23 cellular contexts compared by ENCODE assay signal in genomic region chr19:16871870-16872269, GRCh38. TPM values are rescaled to one million over a fixed set of nuclear protein-coding genes. Genes with fewer than 3 reads are reported as not detected.
A peak's percentile ranks its signal among the peaks of the same experiment; 100 is the strongest.
DNase-seq lines count a peak whose midpoint lies in the region; ATAC-seq, FAIRE-seq and TF ChIP-seq lines count a peak whose summit lies in the region.
"Had no signal": no experiment of that assay in that cellular context is flagged by ENCODE, and none has a peak within 500 bp of the region (broad histone marks: within the 10 kb centered on the region; RNA-seq: fewer than 3 reads in every experiment).

No MANE protein-coding gene starts in this region.

- H3K4me3 Mint-ChIP-seq in natural killer cell = no peak overlapping the region
- H3K4me3 Mint-ChIP-seq: CD8-positive, alpha-beta T cell; central memory CD8-positive, alpha-beta T cell; naive B cell; stimulated activated naive CD8-positive, alpha-beta T cell treated with anti-CD3 and anti-CD28 coated beads, Interleukin-15, amount 100 ng/mL, for 72 hours had no signal

- DNase-seq in bronchial epithelial cell (ENCODE audit: low read depth) (no peak), lung (ENCODE audit: low spot score) (no peak), natural killer cell (no peak), H4 (ENCODE audit: low spot score) (no peak)
- DNase-seq: activated CD4-positive, alpha-beta T cell treated with anti-CD3 and anti-CD28 coated beads, Interleukin-2, amount 50 U/mL, for 48 hours; activated T-cell treated with anti-CD3 and anti-CD28 coated beads for 4 hours; amygdala; CD8-positive, alpha-beta T cell; effector CD8-positive, alpha-beta T cell; kidney glomerular epithelial cell; naive B cell; NCI-H2107; NCI-H526; ovary; stimulated activated CD4-positive, alpha-beta T cell treated with anti-CD3 and anti-CD28 coated beads, Interleukin-2, amount 100 ng/mL, for 48 hours; stimulated activated naive CD8-positive, alpha-beta T cell treated with anti-CD3 and anti-CD28 coated beads, Interleukin-15, amount 100 ng/mL, for 72 hours had no signal

- H3K27me3 Mint-ChIP-seq in natural killer cell (ENCODE audit: low read depth in 2 of 2) = no peaks in the 10 kb centered on the region
- H3K27me3 Mint-ChIP-seq: central memory CD8-positive, alpha-beta T cell; naive B cell; stimulated activated naive CD8-positive, alpha-beta T cell treated with anti-CD3 and anti-CD28 coated beads, Interleukin-15, amount 100 ng/mL, for 72 hours had no signal

- TF ChIP-seq CTCF in bronchial epithelial cell (IDR thresholded peaks at IDR 0.05; ENCODE audit: insufficient read depth, low read length, severe bottlenecking) (no peak), gastroesophageal sphincter (IDR thresholded peaks at IDR 0.05) (no peak), lung (IDR thresholded peaks at IDR 0.05; ENCODE audit: control extremely low read depth, extremely low read depth) (no peak), natural killer cell (IDR thresholded peaks at IDR 0.05) (no peak)

- H3K9ac ChIP-seq in subcutaneous abdominal adipose tissue (ENCODE audit: low read length in 5 of 5) = no peak overlapping the region

- H3K9me3 ChIP-seq in gastroesophageal sphincter (no peaks in the 10 kb centered on the region), lung (ENCODE audit: control insufficient read depth in 2 of 2, insufficient read depth in 1 of 2, low read length in 1 of 2) (peaks cover 0 to 2% of the 10 kb centered on the region in 2 donors), subcutaneous abdominal adipose tissue (ENCODE audit: control insufficient read depth in 5 of 5, low read length in 5 of 5) (no peaks in the 10 kb centered on the region)
- H3K9me3 ChIP-seq: ovary, SJSA1 had no signal

- peaks cover 10% of the 10 kb centered on the region for H3K36me3 Mint-ChIP-seq in natural killer cell

- H3K27me3 ChIP-seq in bronchial epithelial cell (ENCODE audit: control insufficient read depth, insufficient read depth, low read length) (no peaks in the 10 kb centered on the region), gastroesophageal sphincter (no peaks in the 10 kb centered on the region), lung (ENCODE audit: control insufficient read depth, insufficient read depth) (no peaks in the 10 kb centered on the region), subcutaneous abdominal adipose tissue (ENCODE audit: control insufficient read depth in 5 of 5, insufficient read depth in 4 of 5, low read length in 5 of 5) (no peaks in the 10 kb centered on the region)
- H3K27me3 ChIP-seq: ovary, SJSA1 had no signal

- peaks cover 48% of the 10 kb centered on the region for H3K36me3 ChIP-seq in bronchial epithelial cell (ENCODE audit: control insufficient read depth, insufficient read depth, low read length)
- H3K36me3 ChIP-seq in gastroesophageal sphincter = peaks cover 0 to 82% of the 10 kb centered on the region in 2 donors
- H3K36me3 ChIP-seq in lung (ENCODE audit: control insufficient read depth in 2 of 2, insufficient read depth in 2 of 2, low read length in 2 of 2) = peaks cover 17 to 68% of the 10 kb centered on the region in 2 donors
- peaks cover 3 to 80% (median 72%) of the 10 kb centered on the region in 5 donors for H3K36me3 ChIP-seq in subcutaneous abdominal adipose tissue (ENCODE audit: control insufficient read depth in 5 of 5, insufficient read depth in 5 of 5, low read length in 5 of 5)
- H3K36me3 ChIP-seq: ovary had no signal

- 40 to 42% methylated on average over 5 to 6 of the region's 7 CpGs for WGBS in gastroesophageal sphincter (ENCODE audit: low coverage in 1 of 2), 2 donors
- WGBS in lung, 2 donors = 62 to 72% methylated on average over 7 of the region's 7 CpGs

- ATAC-seq in gastroesophageal sphincter = peak; percentile 44
- ATAC-seq in lung (ENCODE audit: insufficient read depth, low FRiP score) = no peak
- no peak for ATAC-seq in GM21423 (IDR thresholded peaks at IDR 0.05; ENCODE audit: unreplicated experiment)
- ATAC-seq in natural killer cell = no peak
- no peak for ATAC-seq in HG02885 (IDR thresholded peaks at IDR 0.05; ENCODE audit: poor library complexity, unreplicated experiment)
- ATAC-seq: CD8-positive, alpha-beta T cell; stimulated activated naive CD8-positive, alpha-beta T cell treated with anti-CD3 and anti-CD28 coated beads, Interleukin-15, amount 100 ng/mL, for 72 hours had no signal

- peaks cover 15 to 33% of the 10 kb centered on the region in 2 donors for H3K4me1 Mint-ChIP-seq in natural killer cell

- no peak for TF ChIP-seq POLR2A in gastroesophageal sphincter (IDR thresholded peaks at IDR 0.05)

- peak overlapping the region in 3 of 4 donors; percentile 22 to 60 (median 44) for H3K27ac ChIP-seq in gastroesophageal sphincter
- peak overlapping the region; percentile 42 to 78 for H3K27ac ChIP-seq in lung (ENCODE audit: low read depth in 1 of 2, low read length in 1 of 2)
- peak overlapping the region; percentile 55 for H3K27ac ChIP-seq in subcutaneous abdominal adipose tissue (ENCODE audit: low read depth, low read length)
- H3K27ac ChIP-seq: ovary, SJSA1 had no signal

- H3K9me3 Mint-ChIP-seq in natural killer cell = peaks cover 0 to 9% of the 10 kb centered on the region in 2 donors
- H3K9me3 Mint-ChIP-seq: CD8-positive, alpha-beta T cell; central memory CD8-positive, alpha-beta T cell had no signal

- no peak overlapping the region for H3K27ac Mint-ChIP-seq in natural killer cell
- H3K27ac Mint-ChIP-seq: CD8-positive, alpha-beta T cell; naive B cell had no signal

- H3K4me3 ChIP-seq in bronchial epithelial cell (ENCODE audit: low read depth, low read length) = no peak overlapping the region
- H3K4me3 ChIP-seq in gastroesophageal sphincter = no peak overlapping the region
- no peak overlapping the region for H3K4me3 ChIP-seq in lung
- no peak overlapping the region for H3K4me3 ChIP-seq in subcutaneous abdominal adipose tissue (ENCODE audit: low read depth in 1 of 5, low read length in 5 of 5)
- H3K4me3 ChIP-seq: ovary, SJSA1 had no signal

- intact Hi-C loops in natural killer cell (cut with micrococcal nuclease) = no loop called here

- peak; percentile 23 for FAIRE-seq in bronchial epithelial cell (lab: Jason Lieb, UNC)
- FAIRE-seq: GM12892 had no signal

- no peak for TF ChIP-seq EP300 in gastroesophageal sphincter (IDR thresholded peaks at IDR 0.05)

- H3K4me1 ChIP-seq in gastroesophageal sphincter (peaks cover 0 to 14% (median 0%) of the 10 kb centered on the region in 3 donors), lung (ENCODE audit: control insufficient read depth in 2 of 2, insufficient read depth in 2 of 2, low read length in 2 of 2) (peaks cover 0 to 19% of the 10 kb centered on the region in 2 donors), subcutaneous abdominal adipose tissue (ENCODE audit: control insufficient read depth in 5 of 5, insufficient read depth in 5 of 5, low read length in 5 of 5) (peaks cover 0 to 40% (median 24%) of the 10 kb centered on the region in 5 donors)
- H3K4me1 ChIP-seq: SJSA1 had no signal

RNA-seq across cellular contexts. Expression of gene F2RL3, which starts 16.9 kb away (rescaled TPM):
- total RNA-seq in bronchial epithelial cell (under 0.01 TPM in 1 of 2 replicates, not detected in the other), gastroesophageal sphincter (1 to 10 TPM; 2.3 to 5.1 (median 2.7) TPM), lung (10 to 100 TPM in 1 of 2 donors, 1 to 10 TPM in 1; 5.8 to 76.8 TPM), natural killer cell (under 1 TPM; 0.24 to 0.39 (median 0.28) TPM)
- 10 to 100 TPM; 45.2 to 60.8 TPM for polyA plus RNA-seq in lung
- total RNA-seq in H4 (2014; rRNA removed; shearing (Covaris generic)) = 0.21 TPM in 1 of 2 replicates, not detected in the other
- total RNA-seq: CD8-positive, alpha-beta T cell had no signal

RNA-seq across cellular contexts. Expression of gene SIN3B, which starts 42.7 kb away (rescaled TPM):
- total RNA-seq in bronchial epithelial cell (18.4 and 28.8 TPM in 2 replicates), gastroesophageal sphincter (10 to 100 TPM; 19.7 to 55.7 (median 45.8) TPM), lung (10 to 100 TPM; 60.8 to 63.9 TPM), natural killer cell (10 to 100 TPM; 58.4 to 70.1 (median 60.2) TPM)
- 10 to 100 TPM; 29.5 to 48.1 TPM for polyA plus RNA-seq in lung
- total RNA-seq in H4 (2014; rRNA removed; shearing (Covaris generic)) = 18.6 and 19.6 TPM in 2 replicates
